Comparison of ENCODE assay signal across 8 cellular contexts in the genomic region with DNA sequence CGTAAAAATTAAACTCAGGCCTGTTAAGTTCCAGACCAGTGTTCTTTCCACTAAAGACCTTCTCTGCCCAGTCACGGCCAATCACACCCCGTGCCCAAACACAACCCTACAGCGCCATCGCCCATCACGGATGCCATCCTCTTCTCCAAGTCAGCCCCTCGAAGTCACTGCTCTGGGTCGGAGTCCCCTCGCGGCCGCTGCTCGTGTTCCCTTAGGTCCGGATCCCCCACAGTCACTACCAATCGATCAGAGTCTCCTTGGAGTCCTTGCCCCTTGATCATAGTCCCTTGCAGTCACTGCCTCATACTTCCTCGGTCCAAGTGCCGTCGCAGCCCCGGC. TPM values are rescaled to one million over a fixed set of nuclear protein-coding genes. Genes with fewer than 3 reads are reported as not detected.
DNase-seq lines count a peak whose midpoint lies in the region; ATAC-seq and TF ChIP-seq lines count a peak whose summit lies in the region.

No MANE protein-coding gene starts in this region.

- no CpG with 5 or more reads among the region's 18 CpGs for WGBS in trophoblast cell (ENCODE audit: extremely low coverage, insufficient coverage, insufficient read length)

- H2BK12ac ChIP-seq in trophoblast cell (ENCODE audit: low read length): peak overlapping the region; percentile 51

- H3K9ac ChIP-seq in KMS-11 (peak overlapping the region; percentile 93; the same call in 1 of the 2 replicates), trophoblast cell (ENCODE audit: low read length) (peak overlapping the region; percentile 60)

- H4K12ac ChIP-seq in trophoblast cell (ENCODE audit: low read depth, low read length): peak overlapping the region; percentile 75

- peak overlapping the region; percentile 70 for H2BK120ac ChIP-seq in trophoblast cell (ENCODE audit: insufficient read depth, low read length, poor library complexity)

- peak overlapping the region; percentile 94 for H4K91ac ChIP-seq in trophoblast cell (ENCODE audit: low read depth, low read length)

- DNase-seq in 8988T: peak; percentile 26
- peak; percentile 28 for DNase-seq in germinal center (ENCODE audit: low spot score)
- no peak for DNase-seq in trophoblast cell
- no peak for DNase-seq in GM13977 (ENCODE audit: low spot score)
- no peak for DNase-seq in cerebellar nuclear complex (lab: John Stamatoyannopoulos, UW)

- no peak overlapping the region for H2BK5ac ChIP-seq in trophoblast cell (ENCODE audit: low read depth, low read length, poor library complexity)

- H3K4me2 ChIP-seq in KMS-11 (peak overlapping the region; percentile 66), trophoblast cell (ENCODE audit: low read length) (peak overlapping the region; percentile 79)

- peak overlapping the region; percentile 76 for H3K14ac ChIP-seq in trophoblast cell (ENCODE audit: low read length)

- H3K4ac ChIP-seq in trophoblast cell (ENCODE audit: low read depth, low read length): peak overlapping the region; percentile 61

- H3K79me2 ChIP-seq in KMS-11 (ENCODE audit: insufficient read depth, low read depth): peaks cover 34% of the 10 kb centered on the region
- H3K79me2 ChIP-seq in trophoblast cell (ENCODE audit: control insufficient read depth, insufficient read depth, low read length, poor library complexity): peaks cover 10% of the 10 kb centered on the region

- peaks cover 20% of the 10 kb centered on the region for H3K4me1 Mint-ChIP-seq in activated T-helper 17 cell treated with anti-CD3 and anti-CD28 coated beads, Interleukin-2, amount 50 U/mL, for 72 hours

- H3K4me3 ChIP-seq in KMS-11 (IDR thresholded peaks at IDR 0.05; ENCODE audit: insufficient read depth, low read depth, low read length) (no peak overlapping the region), trophoblast cell (ENCODE audit: low read depth, low read length) (peak overlapping the region; percentile 95)

- H3K27me3 Mint-ChIP-seq in activated T-helper 17 cell treated with anti-CD3 and anti-CD28 coated beads, Interleukin-2, amount 50 U/mL, for 72 hours: no peaks in the 10 kb centered on the region

- TF ChIP-seq CTCF in KMS-11 (conservative IDR thresholded peaks at IDR 0.05; ENCODE audit: low read depth, low read length) (no peak), GM13977 (IDR thresholded peaks at IDR 0.05; ENCODE audit: extremely low read depth, insufficient read depth, missing control alignments) (no peak)

- H2AFZ ChIP-seq in KMS-11 (ENCODE audit: low read depth): peak overlapping the region; percentile 85
- peak overlapping the region; percentile 94 for H2AFZ ChIP-seq in trophoblast cell (ENCODE audit: insufficient read depth, low read length, poor library complexity)

- peak overlapping the region; percentile 91 for H3K18ac ChIP-seq in trophoblast cell (ENCODE audit: low read length)

- H3K9me3 ChIP-seq in trophoblast cell (ENCODE audit: insufficient read depth, low read depth, low read length): no peaks in the 10 kb centered on the region

- H3K36me3 ChIP-seq in KMS-11 (ENCODE audit: insufficient read depth): no peaks in the 10 kb centered on the region
- H3K36me3 ChIP-seq in trophoblast cell (ENCODE audit: control insufficient read depth in 1 of 2, insufficient read depth in 2 of 2, low read length in 2 of 2): no peaks in the 10 kb centered on the region

- peaks cover 25% of the 10 kb centered on the region for H3K36me3 Mint-ChIP-seq in activated T-helper 17 cell treated with anti-CD3 and anti-CD28 coated beads, Interleukin-2, amount 50 U/mL, for 72 hours (ENCODE audit: low read depth)

- H2AK5ac ChIP-seq in trophoblast cell (ENCODE audit: low read length): peak overlapping the region; percentile 16

- H4K20me1 ChIP-seq in KMS-11 (ENCODE audit: insufficient read depth): no peaks in the 10 kb centered on the region

- H3K23ac ChIP-seq in trophoblast cell (ENCODE audit: low read length): no peak overlapping the region

- in situ Hi-C loops in GM13977 (cut with MboI; ENCODE audit: low pct_unique_long_range_greater_than_20kb, low sequenced_read_pairs, unreplicated experiment): no loop called here

- H3K27ac Mint-ChIP-seq in activated T-helper 17 cell treated with anti-CD3 and anti-CD28 coated beads, Interleukin-2, amount 50 U/mL, for 72 hours: peak overlapping the region; percentile 98

- peaks cover 12% of the 10 kb centered on the region for H3K79me1 ChIP-seq in trophoblast cell (ENCODE audit: low read length)

- H3K9me3 Mint-ChIP-seq in activated T-helper 17 cell treated with anti-CD3 and anti-CD28 coated beads, Interleukin-2, amount 50 U/mL, for 72 hours: no peaks in the 10 kb centered on the region

- peak; percentile 31 for ATAC-seq in GM19023 (IDR thresholded peaks at IDR 0.05; ENCODE audit: unreplicated experiment)
- peak; percentile 42 for ATAC-seq in activated T-helper 17 cell treated with anti-CD3 and anti-CD28 coated beads, Interleukin-2, amount 50 U/mL, for 72 hours (replicated peaks)

- H3K4me3 Mint-ChIP-seq in activated T-helper 17 cell treated with anti-CD3 and anti-CD28 coated beads, Interleukin-2, amount 50 U/mL, for 72 hours: peak overlapping the region; percentile 100

- peak overlapping the region; percentile 76 for H3K27ac ChIP-seq in KMS-11
- H3K27ac ChIP-seq in trophoblast cell (ENCODE audit: low read depth, low read length): peak overlapping the region; percentile 74

- no peaks in the 10 kb centered on the region for H3K27me3 ChIP-seq in KMS-11 (ENCODE audit: insufficient read depth, low read depth)
- no peaks in the 10 kb centered on the region for H3K27me3 ChIP-seq in trophoblast cell (ENCODE audit: insufficient read depth, low read length)

- H3K4me1 ChIP-seq in KMS-11 (ENCODE audit: low read depth, poor library complexity, severe bottlenecking) (peaks cover 17% of the 10 kb centered on the region), trophoblast cell (ENCODE audit: control insufficient read depth in 1 of 2, insufficient read depth in 2 of 2, low read length in 2 of 2) (peaks cover 2 to 4% of the 10 kb centered on the region in 2 experiments)

- peak overlapping the region; percentile 93 for H4K8ac ChIP-seq in trophoblast cell (ENCODE audit: low read depth, low read length)

RNA-seq across cellular contexts. Expression of gene PCYT1A, which starts 0.5 kb away (rescaled TPM):
- 10 to 100 TPM; 50.8 to 62.0 TPM for total RNA-seq in activated T-helper 17 cell treated with anti-CD3 and anti-CD28 coated beads, Interleukin-2, amount 50 U/mL, for 72 hours
- 43.3 and 45.5 TPM in 2 replicates for polyA plus RNA-seq in trophoblast cell (2013)

RNA-seq across cellular contexts. Expression of gene DYNLT2B, which starts 31.0 kb away (rescaled TPM):
- 10 to 100 TPM in 1 of 2 donors, 1 to 10 TPM in 1; 9.6 to 11.3 TPM for total RNA-seq in activated T-helper 17 cell treated with anti-CD3 and anti-CD28 coated beads, Interleukin-2, amount 50 U/mL, for 72 hours
- 24.6 and 27.0 TPM in 2 replicates for polyA plus RNA-seq in trophoblast cell (2013)

RNA-seq across cellular contexts. Expression of gene TM4SF19, which starts 51.2 kb away (rescaled TPM):
- total RNA-seq in activated T-helper 17 cell treated with anti-CD3 and anti-CD28 coated beads, Interleukin-2, amount 50 U/mL, for 72 hours: not detected
- polyA plus RNA-seq in trophoblast cell (2013): not detected in 2 replicates

Comparison
In these comparisons a context has a peak if more than half of its experiments do, and no peak if none do; other contexts are left out.
1. DNase-seq: peak in 8988T (single experiment) and germinal center (single experiment); none in trophoblast cell (0 of 2), GM13977 (single experiment) and cerebellar nuclear complex (0 of 2).